ENCODE assay signal across 8 cellular contexts in the genomic region with DNA sequence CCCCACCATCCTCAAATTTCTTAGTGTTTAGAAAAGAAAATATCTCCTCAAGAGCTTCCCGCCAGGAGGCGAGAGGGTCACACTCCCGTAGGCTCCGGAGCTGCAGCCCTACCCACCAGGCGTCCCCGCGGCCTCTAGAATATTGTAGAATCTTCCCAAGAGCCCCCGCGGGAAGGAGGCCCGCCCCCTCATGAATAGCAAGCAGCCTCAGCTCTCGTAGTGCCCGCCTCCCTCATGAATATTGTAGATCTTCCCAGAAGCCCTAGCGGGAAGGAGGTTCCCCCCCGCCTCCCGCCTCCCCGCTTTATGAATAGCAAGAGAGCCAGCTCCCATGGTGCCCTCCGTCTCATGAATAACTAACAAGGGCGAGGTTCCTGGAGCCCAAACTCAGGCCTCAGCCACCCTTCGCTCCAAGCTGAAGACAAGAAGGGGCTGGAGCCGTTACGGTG. TPM values are rescaled to one million over a fixed set of nuclear protein-coding genes. Genes with fewer than 3 reads are reported as not detected.
A peak's percentile ranks its signal among the peaks of the same experiment; 100 is the strongest.
DNase-seq lines count a peak whose midpoint lies in the region; FAIRE-seq and TF ChIP-seq lines count a peak whose summit lies in the region.

A gene with protein sequence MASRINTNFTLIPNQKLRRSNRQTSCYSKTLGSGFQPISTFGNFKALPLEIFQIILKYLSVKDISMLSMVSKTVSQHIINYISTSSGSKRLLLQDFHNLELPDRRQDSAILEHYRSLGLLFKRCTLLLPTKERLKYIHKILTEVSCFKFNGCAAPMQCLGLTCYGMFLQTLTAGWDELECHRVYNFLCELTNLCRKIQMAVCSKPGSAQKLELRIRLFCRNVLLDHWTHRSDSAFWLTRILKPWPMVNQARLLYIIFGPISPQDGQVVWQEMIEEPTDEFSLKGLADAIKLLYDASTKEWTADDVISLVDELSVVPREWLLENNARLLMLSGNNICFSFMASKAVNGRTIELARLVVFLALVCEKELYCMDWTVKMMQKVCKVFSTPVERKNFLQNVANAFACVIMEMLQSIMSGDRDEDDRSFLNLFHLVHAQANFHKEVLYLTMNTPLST (minus strand): TSS at position 114 of the 449 bp plus-strand sequence. CDS start 4,378 bp downstream, outside the sequence.

- peak; percentile 16 for DNase-seq in NK-92 (lab: John Stamatoyannopoulos, UW; ENCODE audit: unreplicated experiment)
- no peak for DNase-seq in NK-92 treated with Interleukin-12 subunit alpha and Interleukin-12 subunit beta, amount 100 ng/mL, for 24 hours (lab: John Stamatoyannopoulos, UW)
- DNase-seq in activated CD4-positive, alpha-beta T cell treated with anti-CD3 and anti-CD28 coated beads, Interleukin-2, amount 10 ng/mL, durations not matched to agents 7 days and 5 days = peak; percentile 85
- DNase-seq in chondrocyte (ENCODE audit: low spot score) = no peak
- peak; percentile 28 for DNase-seq in keratinocyte (ENCODE audit: low read depth, low spot score)
- DNase-seq in spleen = peak; percentile 95
- DNase-seq in GM19240 (ENCODE audit: insufficient read length, low spot score) = no peak
- DNase-seq in NCI-H2196 (lab: John Stamatoyannopoulos, UW; ENCODE audit: unreplicated experiment) = no peak

- H3K27me3 Mint-ChIP-seq in activated CD4-positive, alpha-beta T cell treated with anti-CD3 and anti-CD28 coated beads, Interleukin-2, amount 10 ng/mL, durations not matched to agents 7 days and 5 days = peaks cover 3% of the 10 kb centered on the region
- no peaks in the 10 kb centered on the region for H3K27me3 Mint-ChIP-seq in chondrocyte (ENCODE audit: low read depth)

- TF ChIP-seq POLR2A in spleen (IDR thresholded peaks at IDR 0.05) = no peak

- H3K4me1 ChIP-seq in keratinocyte (ENCODE audit: control insufficient read depth, extremely low read depth, insufficient read depth, low read length) (no peaks in the 10 kb centered on the region), spleen (peaks cover 0 to 15% (median 1%) of the 10 kb centered on the region in 6 donors)

- peak within 1 kb of the TSS; percentile 94 for H2AFZ ChIP-seq in keratinocyte (ENCODE audit: control insufficient read depth, low read length)

- H3K27ac ChIP-seq in keratinocyte (ENCODE audit: control insufficient read depth, insufficient read depth, low read length) (no peak within 1 kb of the TSS), spleen (peak within 1 kb of the TSS in 7 of 8 donors; percentile 69 to 83 (median 75))

- H3K79me2 ChIP-seq in keratinocyte (ENCODE audit: control insufficient read depth, insufficient read depth, low read length) = no peaks in the 10 kb centered on the region

- H3K27me3 ChIP-seq in keratinocyte (ENCODE audit: control insufficient read depth, extremely low read depth, insufficient read depth, low read length) = no peaks in the 10 kb centered on the region
- H3K27me3 ChIP-seq in spleen (replicated peaks in 1 of 7) = no peaks in the 10 kb centered on the region

- H3K9me3 Mint-ChIP-seq in activated CD4-positive, alpha-beta T cell treated with anti-CD3 and anti-CD28 coated beads, Interleukin-2, amount 10 ng/mL, durations not matched to agents 7 days and 5 days = no peaks in the 10 kb centered on the region
- H3K9me3 Mint-ChIP-seq in chondrocyte (ENCODE audit: low read depth) = no peaks in the 10 kb centered on the region

- H3K36me3 Mint-ChIP-seq in activated CD4-positive, alpha-beta T cell treated with anti-CD3 and anti-CD28 coated beads, Interleukin-2, amount 10 ng/mL, durations not matched to agents 7 days and 5 days (ENCODE audit: low read depth) = no peaks in the 10 kb centered on the region
- H3K36me3 Mint-ChIP-seq in chondrocyte (ENCODE audit: low read depth) = no peaks in the 10 kb centered on the region

- H3K27ac Mint-ChIP-seq in activated CD4-positive, alpha-beta T cell treated with anti-CD3 and anti-CD28 coated beads, Interleukin-2, amount 10 ng/mL, durations not matched to agents 7 days and 5 days = peak within 1 kb of the TSS; percentile 82
- peak within 1 kb of the TSS; percentile 17 for H3K27ac Mint-ChIP-seq in chondrocyte (ENCODE audit: unreplicated experiment)

- no peaks in the 10 kb centered on the region for H3K9me3 ChIP-seq in keratinocyte (ENCODE audit: control insufficient read depth, low read depth, low read length)
- H3K9me3 ChIP-seq in spleen = no peaks in the 10 kb centered on the region

- POLR2A ChIA-PET in activated CD4-positive, alpha-beta T cell treated with anti-CD3 and anti-CD28 coated beads, Interleukin-2, amount 10 ng/mL, durations not matched to agents 7 days and 5 days (lab: Charles Lee) = no interaction called here

- H3K9ac ChIP-seq in keratinocyte (ENCODE audit: control insufficient read depth, extremely low read depth, insufficient read depth, low read length) = peak within 1 kb of the TSS; percentile 56

- intact Hi-C loops in spleen (cut with DNase I; ENCODE audit: low total_unique reads) = no loop called here

- H3K4me2 ChIP-seq in keratinocyte (ENCODE audit: control insufficient read depth, extremely low read depth, insufficient read depth, low read depth, low read length) = peak within 1 kb of the TSS; percentile 66

- FAIRE-seq in keratinocyte (lab: Jason Lieb, UNC) = no peak

- H3K4me3 ChIP-seq in keratinocyte (ENCODE audit: control insufficient read depth in 2 of 3, extremely low read depth in 1 of 3, insufficient read depth in 2 of 3, low read depth in 1 of 3, low read length in 3 of 3) = peak within 1 kb of the TSS; percentile 1 to 60 (median 36)
- peak within 1 kb of the TSS in 4 of 8 donors; percentile 9 to 46 (median 22) for H3K4me3 ChIP-seq in spleen

- dilution Hi-C loops in keratinocyte (cut with MboI; ENCODE audit: extremely low pct_ligation_motif_present, low sequenced_read_pairs) = no loop called here

- H3K36me3 ChIP-seq in keratinocyte (ENCODE audit: control insufficient read depth in 2 of 2, extremely low read depth in 1 of 2, insufficient read depth in 2 of 2, low read length in 2 of 2) (no peaks in the 10 kb centered on the region), spleen (no peaks in the 10 kb centered on the region)

- peak within 1 kb of the TSS; percentile 73 for H3K4me3 Mint-ChIP-seq in activated CD4-positive, alpha-beta T cell treated with anti-CD3 and anti-CD28 coated beads, Interleukin-2, amount 10 ng/mL, durations not matched to agents 7 days and 5 days
- no peak within 1 kb of the TSS for H3K4me3 Mint-ChIP-seq in chondrocyte (ENCODE audit: unreplicated experiment)

- TF ChIP-seq CTCF in chondrocyte (IDR thresholded peaks at IDR 0.05) (no peak), keratinocyte (optimal IDR thresholded peaks at IDR 0.05 in 1 of 3, IDR thresholded peaks at IDR 0.05 in 1 of 3, conservative IDR thresholded peaks at IDR 0.05 in 1 of 3; ENCODE audit: extremely low read depth in 1 of 3, insufficient read depth in 2 of 3, low read length in 3 of 3) (no peak), spleen (IDR thresholded peaks at IDR 0.05 in 8 of 11, conservative IDR thresholded peaks at IDR 0.05 in 3 of 11) (peak in 3 of 11 experiments; percentile 17 to 26 (median 19))

- CTCF ChIA-PET in activated CD4-positive, alpha-beta T cell treated with anti-CD3 and anti-CD28 coated beads, Interleukin-2, amount 10 ng/mL, durations not matched to agents 7 days and 5 days (lab: Charles Lee) = interaction anchor here (1.0 to 1.8 kb wide), 3 partner anchors 184 to 198 kb away, joined by 3 to 5 read pairs (median 3); a partner anchor contains a TSS

- H3K9me1 ChIP-seq in keratinocyte (ENCODE audit: control insufficient read depth, extremely low read depth, insufficient read depth, low read length) = no peaks in the 10 kb centered on the region

- H4K20me1 ChIP-seq in keratinocyte (ENCODE audit: control insufficient read depth, extremely low read depth, insufficient read depth, low read length) = no peaks in the 10 kb centered on the region

- peaks cover 16% of the 10 kb centered on the region for H3K4me1 Mint-ChIP-seq in activated CD4-positive, alpha-beta T cell treated with anti-CD3 and anti-CD28 coated beads, Interleukin-2, amount 10 ng/mL, durations not matched to agents 7 days and 5 days
- peaks cover 5% of the 10 kb centered on the region for H3K4me1 Mint-ChIP-seq in chondrocyte (ENCODE audit: low read depth)

- WGBS in spleen, 5 donors = 12 to 60% (median 24%) methylated on average over 21 of the region's 21 CpGs

RNA-seq across cellular contexts. Expression of the gene that starts here (rescaled TPM):
- total RNA-seq in activated CD4-positive, alpha-beta T cell treated with anti-CD3 and anti-CD28 coated beads, Interleukin-2, amount 10 ng/mL, durations not matched to agents 7 days and 5 days = not detected
- total RNA-seq in chondrocyte (not detected in 3 replicates), spleen (not detected)
- polyA plus RNA-seq in keratinocyte (0.03 TPM in 1 of 3 replicates, not detected in the others), spleen (under 1 TPM in 1 of 3 donors, not detected in 2; 0.06 TPM)
- not detected for polyA plus RNA-seq in keratinocyte (2011; ENCODE audit: low read depth)
- polyA plus RNA-seq in keratinocyte (2011; cell fraction: cytosol; rRNA removed) = not detected in 2 replicates
- not detected in 2 replicates for polyA plus RNA-seq in keratinocyte (2011; cell fraction: nucleus; rRNA removed)
- polyA plus RNA-seq in keratinocyte (2012; ENCODE audit: low replicate concordance) = not detected in 2 replicates
- polyA minus RNA-seq in keratinocyte = not detected in 3 replicates
- not detected for polyA minus RNA-seq in keratinocyte (2011; cell fraction: cytosol; rRNA and poly(A)+ RNA removed)
- polyA minus RNA-seq in keratinocyte (2011; cell fraction: nucleus; rRNA and poly(A)+ RNA removed) = not detected in 2 replicates

Comparison
In these comparisons a context has a peak if more than half of its experiments do, and no peak if none do; other contexts are left out.
1. Peak in DNase-seq in activated CD4-positive, alpha-beta T cell treated with anti-CD3 and anti-CD28 coated beads, Interleukin-2, amount 10 ng/mL, durations not matched to agents 7 days and 5 days; RNA of the gene not detected or under 1 TPM.
2. Peak in DNase-seq, H3K4me3 ChIP-seq, H3K9ac ChIP-seq and H3K4me2 ChIP-seq in keratinocyte; RNA of the gene not detected or under 1 TPM.
3. Peak in DNase-seq and H3K27ac ChIP-seq in spleen; RNA of the gene not detected or under 1 TPM.